Comparison of ENCODE assay signal across 1 cellular context in genomic region chr7:55132550-55132889, GRCh38.
TF ChIP-seq lines count a peak whose summit lies in the region.

No MANE protein-coding gene starts in this region.

TF ChIP-seq in GM23338, 12 proteins besides CTCF, POLR2A, EP300 and RAD21 (continued from another document):
- no peak for TF ChIP-seq REST (IDR thresholded peaks at IDR 0.05; ENCODE audit: unreplicated experiment)
- no peak for TF ChIP-seq EZH2 (IDR thresholded peaks at IDR 0.05; ENCODE audit: low read depth, unreplicated experiment)
- no peak for TF ChIP-seq POLR2AphosphoS5 (IDR thresholded peaks at IDR 0.05; ENCODE audit: low read depth)
- no peak for TF ChIP-seq CREB1 (CRISPR knock-in tag; IDR thresholded peaks at IDR 0.05; ENCODE audit: low read depth)
- no peak for TF ChIP-seq STAT1 (IDR thresholded peaks at IDR 0.05; ENCODE audit: unreplicated experiment)
- TF ChIP-seq EZH2phosphoT487 (IDR thresholded peaks at IDR 0.05; ENCODE audit: unreplicated experiment) = no peak
- no peak for TF ChIP-seq ETS1 (IDR thresholded peaks at IDR 0.05)
- TF ChIP-seq NANOG (IDR thresholded peaks at IDR 0.05; ENCODE audit: borderline replicate concordance) = no peak
